ENCODE assay signal across 18 cellular contexts in genomic region chr3:35665390-35666055, GRCh38. TPM values are rescaled to one million over a fixed set of nuclear protein-coding genes. Genes with fewer than 3 reads are reported as not detected.
DNase-seq lines count a peak whose midpoint lies in the region; ATAC-seq and TF ChIP-seq lines count a peak whose summit lies in the region.
"Had no signal": no experiment of that assay in that cellular context is flagged by ENCODE, and none has a peak within 500 bp of the region (broad histone marks: within the 10 kb centered on the region; RNA-seq: fewer than 3 reads in every experiment).

No MANE protein-coding gene starts in this region.

- peak; percentile 7 for DNase-seq in NCI-H82 (lab: John Stamatoyannopoulos, UW)
- no peak for DNase-seq in NCI-H82 treated with DMSO at 0.1 percent for 48 hours (lab: John Stamatoyannopoulos, UW; ENCODE audit: unreplicated experiment)
- DNase-seq in SW480 (ENCODE audit: low spot score): peak; percentile 5
- DNase-seq in iris pigment epithelial cell (ENCODE audit: low read depth): peak; percentile 16
- DNase-seq in mucosa of descending colon: no peak
- no peak for DNase-seq in OCI-M1 (lab: John Stamatoyannopoulos, UW)
- DNase-seq: ACHN; activated CD4-positive, alpha-beta T cell treated with anti-CD3 and anti-CD28 coated beads for 4 hours; activated CD8-positive, alpha-beta memory T cell treated with anti-CD3 and anti-CD28 coated beads, Interleukin-2, amount 50 U/mL, for 48 hours; activated gamma-delta T cell; amniotic stem cell; CD4-positive, CD25-positive, alpha-beta regulatory T cell; EL; endodermal cell; kidney glomerular epithelial cell; stimulated activated naive CD4-positive, alpha-beta T cell had no signal

- H3K9me3 ChIP-seq in thymus (ENCODE audit: control insufficient read depth) (no peaks in the 10 kb centered on the region), mucosa of descending colon (no peaks in the 10 kb centered on the region)

- ATAC-seq in mucosa of descending colon: no peak
- no peak for ATAC-seq in HG03159 (IDR thresholded peaks at IDR 0.05; ENCODE audit: unreplicated experiment)

- peak overlapping the region; percentile 61 for H3K4me3 ChIP-seq in thymus (ENCODE audit: low read length)
- H3K4me3 ChIP-seq in mucosa of descending colon: no peak overlapping the region

- TF ChIP-seq CTCF in mucosa of descending colon (IDR thresholded peaks at IDR 0.05): no peak

- H3K36me3 ChIP-seq in thymus (ENCODE audit: control insufficient read depth, insufficient read depth): peaks cover 4% of the 10 kb centered on the region
- no peaks in the 10 kb centered on the region for H3K36me3 ChIP-seq in mucosa of descending colon (ENCODE audit: low read depth)

- H3K27ac ChIP-seq in thymus (ENCODE audit: low read depth): peak overlapping the region; percentile 22

- H3K4me1 ChIP-seq in thymus (ENCODE audit: control insufficient read depth, insufficient read depth, low read length): peaks cover 25% of the 10 kb centered on the region
- no peaks in the 10 kb centered on the region for H3K4me1 ChIP-seq in mucosa of descending colon (ENCODE audit: low read depth)

- intact Hi-C loops in mucosa of descending colon (cut with DNase I, micrococcal nuclease): no loop called here

- 8% methylated on average over 3 of the region's 3 CpGs for WGBS in thymus

- H3K27me3 ChIP-seq in thymus (ENCODE audit: control insufficient read depth, insufficient read depth): no peaks in the 10 kb centered on the region

RNA-seq across cellular contexts. Expression of gene ARPP21, which starts 26.2 kb away (rescaled TPM):
- 50.8 TPM for polyA plus RNA-seq in thymus
- 1 to 10 TPM in 1 of 3 donors, under 1 TPM in 2; 0.29 to 1.9 (median 0.46) TPM for total RNA-seq in mucosa of descending colon
- total RNA-seq: CD4-positive, CD25-positive, alpha-beta regulatory T cell; endodermal cell had no signal
- polyA plus RNA-seq: CD4-positive, CD25-positive, alpha-beta regulatory T cell had no signal

Comparison
In these comparisons a context has a peak if more than half of its experiments do, and no peak if none do; other contexts are left out.
1. DNase-seq: peak in NCI-H82 (single experiment), SW480 (single experiment) and iris pigment epithelial cell (single experiment); none in NCI-H82 treated with DMSO at 0.1 percent for 48 hours (single experiment), mucosa of descending colon (0 of 3) and OCI-M1 (single experiment).